11 cellular contexts compared by ENCODE assay signal in genomic region chr9:6739218-6739617, GRCh38.
A peak's percentile ranks its signal among the peaks of the same experiment; 100 is the strongest.
DNase-seq lines count a peak whose midpoint lies in the region; ATAC-seq and TF ChIP-seq lines count a peak whose summit lies in the region.
"Had no signal": no experiment of that assay in that cellular context is flagged by ENCODE, and none has a peak within 500 bp of the region (broad histone marks: within the 10 kb centered on the region; RNA-seq: fewer than 3 reads in every experiment).

No MANE protein-coding gene starts in this region.

- H3K9me3 ChIP-seq in OCI-LY1 (ENCODE audit: low read length): no peaks in the 10 kb centered on the region
- H3K9me3 ChIP-seq: vagina had no signal

- H3K27me3 ChIP-seq in OCI-LY1 (ENCODE audit: insufficient read depth, low read length): no peaks in the 10 kb centered on the region
- H3K27me3 ChIP-seq: vagina had no signal

- no peaks in the 10 kb centered on the region for H3K4me1 ChIP-seq in OCI-LY1 (ENCODE audit: insufficient read depth, low read length, severe bottlenecking)
- H3K4me1 ChIP-seq: vagina had no signal

- no peak overlapping the region for H3K4me2 ChIP-seq in OCI-LY1 (ENCODE audit: low read length)

- no peak overlapping the region for H2AFZ ChIP-seq in OCI-LY1 (ENCODE audit: low read length)

- H3K27ac ChIP-seq in OCI-LY1 (ENCODE audit: low read depth, low read length, poor library complexity, severe bottlenecking): no peak overlapping the region
- H3K27ac ChIP-seq: epithelial cell of prostate, vagina had no signal

- H3K79me2 ChIP-seq in OCI-LY1 (ENCODE audit: insufficient read depth, low read length): no peaks in the 10 kb centered on the region

- H3K36me3 ChIP-seq in OCI-LY1 (ENCODE audit: insufficient read depth, low read length): no peaks in the 10 kb centered on the region
- H3K36me3 ChIP-seq: vagina had no signal

- peak; percentile 7 for TF ChIP-seq CTCF in GM12864 (IDR thresholded peaks at IDR 0.05; ENCODE audit: low read depth, low read length, missing control alignments)
- peak; percentile 37; the same call in 1 of the 2 replicates for TF ChIP-seq CTCF in OCI-LY1 (IDR thresholded peaks at IDR 0.05; ENCODE audit: low read length)
- TF ChIP-seq CTCF in fibroblast of mammary gland (conservative IDR thresholded peaks at IDR 0.05; ENCODE audit: control insufficient read depth, insufficient read depth, low read depth, low read length): peak; percentile 40

- no peaks in the 10 kb centered on the region for H3K9me2 ChIP-seq in OCI-LY1 (ENCODE audit: low read depth, low read length)

- H3K4me3 ChIP-seq in GM12864 (ENCODE audit: low read depth, low read length): no peak overlapping the region
- no peak overlapping the region for H3K4me3 ChIP-seq in OCI-LY1 (ENCODE audit: low read depth, low read length, poor library complexity, severe bottlenecking)
- no peak overlapping the region for H3K4me3 ChIP-seq in fibroblast of mammary gland (ENCODE audit: control insufficient read depth, low read depth, low read length)
- H3K4me3 ChIP-seq: vagina had no signal

- no peak overlapping the region for H3K9ac ChIP-seq in OCI-LY1 (ENCODE audit: low read length)

- DNase-seq in 8988T: peak; percentile 14
- no peak for DNase-seq in GM12864 (ENCODE audit: low read depth)
- DNase-seq in fibroblast of mammary gland (ENCODE audit: low read depth): peak; percentile 31
- DNase-seq in NCI-H446 treated with DMSO at 0.1 percent for 48 hours (lab: John Stamatoyannopoulos, UW): no peak
- DNase-seq in amniotic stem cell (lab: John Stamatoyannopoulos, UW): no peak
- DNase-seq: small intestine had no signal

- no peak for TF ChIP-seq POLR2A in GM18505 (IDR thresholded peaks at IDR 0.05; ENCODE audit: borderline replicate concordance, extremely low read depth, insufficient read depth, insufficient read length)

- ATAC-seq in GM18505 (IDR thresholded peaks at IDR 0.05; ENCODE audit: unreplicated experiment) (no peak), GM18498 (IDR thresholded peaks at IDR 0.05; ENCODE audit: unreplicated experiment) (no peak)

- H4K20me1 ChIP-seq in OCI-LY1 (ENCODE audit: insufficient read depth, low read length): no peaks in the 10 kb centered on the region

- no peaks in the 10 kb centered on the region for H3F3A ChIP-seq in OCI-LY1 (ENCODE audit: insufficient read depth, low read length)

Comparison
In these comparisons a context has a peak if more than half of its experiments do, and no peak if none do; other contexts are left out.
1. DNase-seq: peak in 8988T (single experiment) and fibroblast of mammary gland (single experiment); none in GM12864 (single experiment), NCI-H446 treated with DMSO at 0.1 percent for 48 hours (single experiment) and amniotic stem cell (single experiment).
2. Peak in every context shown above with its lines, with median percentiles within 50 percentile points of each other: CTCF ChIP-seq.